ENCODE assay signal across 10 cellular contexts in genomic region chr9:114619205-114619758, GRCh38. TPM values are rescaled to one million over a fixed set of nuclear protein-coding genes. Genes with fewer than 3 reads are reported as not detected.
A peak's percentile ranks its signal among the peaks of the same experiment; 100 is the strongest.
DNase-seq lines count a peak whose midpoint lies in the region; ATAC-seq and TF ChIP-seq lines count a peak whose summit lies in the region.
"Had no signal": no experiment of that assay in that cellular context is flagged by ENCODE, and none has a peak within 500 bp of the region (broad histone marks: within the 10 kb centered on the region; RNA-seq: fewer than 3 reads in every experiment).

No MANE protein-coding gene starts in this region.

- peak; percentile 11 for DNase-seq in activated CD4-positive, alpha-beta T cell treated with anti-CD3 and anti-CD28 coated beads for 48 hours
- no peak for DNase-seq in activated CD4-positive, alpha-beta T cell treated with anti-CD3 and anti-CD28 coated beads for 4 hours
- peak; percentile 66 for DNase-seq in stomach
- no peak for DNase-seq in NCI-H2227 treated with DMSO at 0.1 percent for 48 hours (lab: John Stamatoyannopoulos, UW)
- no peak for DNase-seq in NCI-H748 treated with DMSO at 0.1 percent for 48 hours (lab: John Stamatoyannopoulos, UW)
- no peak for DNase-seq in stimulated activated CD4-positive, alpha-beta T cell treated with anti-CD3 and anti-CD28 coated beads, Interleukin-2, amount 100 ng/mL, for 24 hours
- DNase-seq: cortex of kidney had no signal

- H3K9me3 ChIP-seq in esophagus (ENCODE audit: control insufficient read depth in 2 of 2, insufficient read depth in 1 of 2, low read depth in 1 of 2, low read length in 1 of 2) (no peaks in the 10 kb centered on the region), stomach (no peaks in the 10 kb centered on the region)

- ATAC-seq in HG03378 (IDR thresholded peaks at IDR 0.05; ENCODE audit: unreplicated experiment), result peak; percentile 44

- no peak for TF ChIP-seq POLR2A in stomach (IDR thresholded peaks at IDR 0.05)

- intact Hi-C loops in stomach (cut with DNase I; ENCODE audit: low total_unique reads), result no loop called here

- H3K27me3 ChIP-seq in esophagus (ENCODE audit: control insufficient read depth in 1 of 2, insufficient read depth in 2 of 2, low read length in 2 of 2), result no peaks in the 10 kb centered on the region
- H3K27me3 ChIP-seq in stomach, result no peaks in the 10 kb centered on the region

- H3K4me1 ChIP-seq in esophagus (ENCODE audit: control insufficient read depth in 2 of 2, insufficient read depth in 2 of 2, low read length in 1 of 2), result no peaks in the 10 kb centered on the region
- H3K4me1 ChIP-seq in stomach, result peaks cover 15 to 47% (median 30%) of the 10 kb centered on the region in 4 donors

- no peak for TF ChIP-seq CTCF in stomach (IDR thresholded peaks at IDR 0.05)

- 41 to 64% methylated on average over 13 of the region's 13 CpGs for WGBS in esophagus, 2 donors
- WGBS in stomach, 5 donors, result 25 to 62% (median 41%) methylated on average over 13 of the region's 13 CpGs

- peak overlapping the region in 1 of 2 donors; percentile 23 for H3K4me3 ChIP-seq in esophagus (ENCODE audit: low read depth in 1 of 2, low read length in 2 of 2)
- H3K4me3 ChIP-seq in stomach, result peak overlapping the region in 3 of 4 donors; percentile 12 to 25 (median 20)

- TF ChIP-seq EP300 in stomach (IDR thresholded peaks at IDR 0.05), result no peak

- no peaks in the 10 kb centered on the region for H3K36me3 ChIP-seq in esophagus (ENCODE audit: control insufficient read depth in 2 of 2, insufficient read depth in 2 of 2, low read length in 1 of 2)
- peaks cover 0 to 31% (median 8%) of the 10 kb centered on the region in 4 donors for H3K36me3 ChIP-seq in stomach

- H3K27ac ChIP-seq in esophagus (ENCODE audit: low read depth in 2 of 2, low read length in 1 of 2), result peak overlapping the region; percentile 14 to 26
- peak overlapping the region; percentile 65 to 88 (median 71) for H3K27ac ChIP-seq in stomach

RNA-seq across cellular contexts. Expression of gene TMEM268, which starts 8.2 kb away (rescaled TPM):
- 1 to 10 TPM; 1.6 to 2.5 TPM for polyA plus RNA-seq in esophagus
- 10 to 100 TPM in 2 of 5 donors, 1 to 10 TPM in 3; 4.1 to 33.3 (median 6.2) TPM for total RNA-seq in stomach
- 1 to 10 TPM; 3.6 to 4.6 (median 4.1) TPM for polyA plus RNA-seq in stomach

RNA-seq across cellular contexts. Expression of gene ATP6V1G1, which starts 31.7 kb away (rescaled TPM):
- 100 to 1,000 TPM; 127 to 145 TPM for polyA plus RNA-seq in esophagus
- 100 to 1,000 TPM in 3 of 5 donors, 10 to 100 TPM in 2; 27.5 to 259 (median 159) TPM for total RNA-seq in stomach
- 100 to 1,000 TPM; 137 to 302 (median 263) TPM for polyA plus RNA-seq in stomach

RNA-seq across cellular contexts. Expression of gene TEX53, which starts 38.3 kb away (rescaled TPM):
- polyA plus RNA-seq in esophagus (not detected), stomach (not detected)
- not detected for total RNA-seq in stomach
- polyA plus RNA-seq: AG04450 had no signal

Comparison
In these comparisons a context has a peak if more than half of its experiments do, and no peak if none do; other contexts are left out.
1. DNase-seq: peak in activated CD4-positive, alpha-beta T cell treated with anti-CD3 and anti-CD28 coated beads for 48 hours (single experiment) and stomach (single experiment); none in activated CD4-positive, alpha-beta T cell treated with anti-CD3 and anti-CD28 coated beads for 4 hours (0 of 2), NCI-H2227 treated with DMSO at 0.1 percent for 48 hours (single experiment), NCI-H748 treated with DMSO at 0.1 percent for 48 hours (single experiment) and stimulated activated CD4-positive, alpha-beta T cell treated with anti-CD3 and anti-CD28 coated beads, Interleukin-2, amount 100 ng/mL, for 24 hours (0 of 2).